ENCODE assay signal across 14 cellular contexts in the genomic region with DNA sequence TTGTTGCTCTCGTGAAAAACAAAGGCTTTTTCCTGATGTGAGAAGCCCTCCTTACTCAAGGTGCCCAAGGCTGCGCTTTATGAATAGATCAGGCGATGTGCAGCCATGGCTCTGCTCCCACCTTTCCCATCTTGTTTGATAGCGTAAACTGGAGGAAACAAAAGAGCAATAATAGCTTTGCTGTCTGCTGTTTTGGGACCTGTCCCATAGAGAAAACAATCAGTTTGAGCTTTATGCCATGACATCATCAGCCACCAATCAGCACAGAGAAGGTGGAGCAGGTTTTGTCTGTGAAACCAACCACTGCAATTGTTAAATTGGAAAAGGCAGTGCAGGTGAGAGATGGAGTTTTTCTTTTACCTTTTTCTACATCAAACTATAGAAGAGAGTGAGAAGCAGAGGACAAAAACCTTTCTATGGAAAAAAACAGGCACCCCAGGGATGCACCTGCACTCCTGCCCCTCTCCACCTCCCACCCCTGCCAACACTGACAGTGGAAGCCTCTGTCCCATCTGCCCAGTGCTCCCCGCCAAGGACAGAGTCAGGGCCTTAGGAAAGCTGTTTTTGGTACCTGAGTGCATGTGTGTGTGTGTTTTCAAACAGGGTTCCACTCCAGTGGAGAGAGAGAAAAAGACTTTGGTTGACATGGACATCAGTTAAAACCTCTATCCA.
DNase-seq lines count a peak whose midpoint lies in the region; ATAC-seq and TF ChIP-seq lines count a peak whose summit lies in the region.
"Had no signal": no experiment of that assay in that cellular context is flagged by ENCODE, and none has a peak within 500 bp of the region (broad histone marks: within the 10 kb centered on the region; RNA-seq: fewer than 3 reads in every experiment).

No MANE protein-coding gene starts in this region.

- DNase-seq in NCI-H2029 (lab: John Stamatoyannopoulos, UW), result peak; percentile 30
- DNase-seq in NCI-H2029 treated with DMSO at 0.1 percent for 48 hours (lab: John Stamatoyannopoulos, UW), result no peak
- DNase-seq in cerebellar cortex (ENCODE audit: low spot score), result peak; percentile 93
- peak in 1 of 3 donors; percentile 46 for DNase-seq in mucosa of descending colon
- DNase-seq in substantia nigra (lab: John Stamatoyannopoulos, UW), result peak in 2 of 49 donors; percentile 51 to 72
- DNase-seq in NCI-H1048 (lab: John Stamatoyannopoulos, UW), result no peak
- DNase-seq in HFFc6, result no peak
- DNase-seq: HCEC 1CT, KBM-7, lower lobe of right lung, NCI-H226 had no signal

- no peaks in the 10 kb centered on the region for H3K36me3 ChIP-seq in mucosa of descending colon (ENCODE audit: low read depth)
- H3K36me3 ChIP-seq: lower lobe of right lung, thoracic aorta had no signal

- no peaks in the 10 kb centered on the region for H3K27me3 Mint-ChIP-seq in HFFc6 (ENCODE audit: insufficient read depth)

- TF ChIP-seq CTCF in mucosa of descending colon (IDR thresholded peaks at IDR 0.05) (no peak), HFFc6 (IDR thresholded peaks at IDR 0.05) (no peak)

- H3K27ac ChIP-seq in substantia nigra (ENCODE audit: low read depth, low read length, poor library complexity, severe bottlenecking), result peak overlapping the region; percentile 64
- H3K27ac ChIP-seq: lower lobe of right lung had no signal

- H3K9me3 Mint-ChIP-seq in HFFc6, result no peaks in the 10 kb centered on the region
- H3K9me3 Mint-ChIP-seq: activated naive CD4-positive, alpha-beta T cell treated with anti-CD3 and anti-CD28 coated beads, Interleukin-2, amount 50 U/mL, for 72 hours had no signal

- H3K4me3 ChIP-seq in mucosa of descending colon, result no peak overlapping the region
- H3K4me3 ChIP-seq: lower lobe of right lung had no signal

- ATAC-seq in mucosa of descending colon, result peak; percentile 57
- no peak for ATAC-seq in HG03039 (IDR thresholded peaks at IDR 0.05; ENCODE audit: unreplicated experiment)
- ATAC-seq: activated naive CD4-positive, alpha-beta T cell treated with anti-CD3 and anti-CD28 coated beads, Interleukin-2, amount 50 U/mL, for 72 hours; lower lobe of right lung had no signal

- intact Hi-C loops in mucosa of descending colon (cut with DNase I, micrococcal nuclease), result no loop called here

- H3K27ac Mint-ChIP-seq in HFFc6, result no peak overlapping the region
- H3K27ac Mint-ChIP-seq: activated naive CD4-positive, alpha-beta T cell treated with anti-CD3 and anti-CD28 coated beads, Interleukin-2, amount 50 U/mL, for 72 hours had no signal

- no peaks in the 10 kb centered on the region for H3K4me1 Mint-ChIP-seq in HFFc6 (ENCODE audit: low read depth)

- H3K9me3 ChIP-seq in mucosa of descending colon, result no peaks in the 10 kb centered on the region
- H3K9me3 ChIP-seq: lower lobe of right lung, thoracic aorta had no signal

- H3K36me3 Mint-ChIP-seq in HFFc6 (ENCODE audit: low read depth), result no peaks in the 10 kb centered on the region; the same call in 1 of the 2 replicates
- H3K36me3 Mint-ChIP-seq: activated naive CD4-positive, alpha-beta T cell treated with anti-CD3 and anti-CD28 coated beads, Interleukin-2, amount 50 U/mL, for 72 hours had no signal

- H3K4me1 ChIP-seq in mucosa of descending colon (ENCODE audit: low read depth), result peaks cover 12% of the 10 kb centered on the region

- no peak overlapping the region for H3K4me3 Mint-ChIP-seq in HFFc6

Comparison
In these comparisons a context has a peak if more than half of its experiments do, and no peak if none do; other contexts are left out.
1. DNase-seq: peak in NCI-H2029 (single experiment) and cerebellar cortex (single experiment); none in NCI-H2029 treated with DMSO at 0.1 percent for 48 hours (single experiment), NCI-H1048 (single experiment) and HFFc6 (single experiment).